1 cellular context compared by ENCODE assay signal in genomic region chr1:169081503-169082123, GRCh38.
A peak's percentile ranks its signal among the peaks of the same experiment; 100 is the strongest.
TF ChIP-seq lines count a peak whose summit lies in the region.

No MANE protein-coding gene starts in this region.

TF ChIP-seq in HepG2, 621 proteins besides CTCF, POLR2A, EP300 and RAD21:
- TF ChIP-seq REXO4 (CRISPR knock-in tag; IDR thresholded peaks at IDR 0.05; ENCODE audit: borderline replicate concordance) (no peak), SIN3B (IDR thresholded peaks at IDR 0.05; ENCODE audit: low read length) (no peak), CREB1 (IDR thresholded peaks at IDR 0.05) (no peak), CREB1 (CRISPR knock-in tag; IDR thresholded peaks at IDR 0.05) (no peak), ZKSCAN8 (CRISPR knock-in tag; IDR thresholded peaks at IDR 0.05; ENCODE audit: borderline replicate concordance) (no peak), BCLAF1 (IDR thresholded peaks at IDR 0.05) (no peak), ATF5 (CRISPR knock-in tag; IDR thresholded peaks at IDR 0.05; ENCODE audit: low read depth) (no peak), ZBTB42 (CRISPR knock-in tag; IDR thresholded peaks at IDR 0.05) (no peak), SMAD3 (CRISPR knock-in tag; IDR thresholded peaks at IDR 0.05) (no peak), CCAR2 (optimal IDR thresholded peaks at IDR 0.05; ENCODE audit: low read depth, low read length) (no peak), CBX2 (IDR thresholded peaks at IDR 0.05; ENCODE audit: low read depth, low read length) (no peak), CBX2 (CRISPR knock-in tag; IDR thresholded peaks at IDR 0.05; ENCODE audit: low read depth) (no peak), ZNF549 (CRISPR knock-in tag; IDR thresholded peaks at IDR 0.05) (no peak), ZNF616 (CRISPR knock-in tag; IDR thresholded peaks at IDR 0.05; ENCODE audit: low read depth) (no peak), ZNF784 (CRISPR knock-in tag; IDR thresholded peaks at IDR 0.05; ENCODE audit: borderline replicate concordance) (no peak), ZSCAN29 (CRISPR knock-in tag; conservative IDR thresholded peaks at IDR 0.05) (no peak), ZBTB10 (CRISPR knock-in tag; IDR thresholded peaks at IDR 0.05; ENCODE audit: borderline replicate concordance) (no peak), ZBTB25 (CRISPR knock-in tag; IDR thresholded peaks at IDR 0.05) (no peak), HOXA3 (CRISPR knock-in tag; IDR thresholded peaks at IDR 0.05) (no peak), CEBPG (CRISPR knock-in tag; IDR thresholded peaks at IDR 0.05) (peak; percentile 58), PHF21A (CRISPR knock-in tag; IDR thresholded peaks at IDR 0.05) (no peak), FOXA3 (CRISPR knock-in tag; IDR thresholded peaks at IDR 0.05) (no peak), STAG1 (CRISPR knock-in tag; IDR thresholded peaks at IDR 0.05) (peak; percentile 14; the same call in 1 of the 2 replicates), ZNF530 (CRISPR knock-in tag; IDR thresholded peaks at IDR 0.05; ENCODE audit: low read depth) (no peak), CEBPB (IDR thresholded peaks at IDR 0.05; ENCODE audit: borderline replicate concordance, low read depth, low read length) (peak; percentile 82)
